In the genomic region with DNA sequence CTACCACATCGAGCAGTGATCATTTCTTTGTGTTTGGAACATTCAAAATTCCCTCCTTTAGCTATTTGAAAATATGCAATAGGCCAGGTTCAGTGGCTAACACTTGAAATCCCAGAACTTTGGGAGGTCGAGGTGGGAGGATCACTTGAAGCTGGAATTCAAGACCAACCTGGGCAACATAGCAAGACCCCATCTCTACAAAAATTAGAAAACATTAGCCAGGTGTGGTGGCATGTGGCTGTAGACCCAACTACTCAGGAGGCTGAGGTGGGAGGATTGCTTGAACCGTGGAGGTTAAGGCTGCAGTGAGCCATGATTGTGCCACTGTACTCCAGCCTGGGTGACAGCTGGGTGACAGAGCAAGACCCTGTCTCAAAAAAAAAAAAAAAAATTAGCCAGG, we compare ENCODE assay signal across 25 cellular contexts.
"Had no signal": no experiment of that assay in that cellular context is flagged by ENCODE, and none has a peak within 500 bp of the region (broad histone marks: within the 10 kb centered on the region; RNA-seq: fewer than 3 reads in every experiment).

No MANE protein-coding gene starts in this region.

- H3K27ac ChIP-seq: colonic mucosa, coronary artery, dorsolateral prefrontal cortex, epithelial cell of prostate, esophagus muscularis mucosa, esophagus squamous epithelium, foreskin keratinocyte, gastrocnemius medialis, gastroesophageal sphincter, heart left ventricle, heart right ventricle had no signal

- H3K4me1 ChIP-seq: colonic mucosa, esophagus muscularis mucosa, esophagus squamous epithelium, foreskin keratinocyte, gastrocnemius medialis, gastroesophageal sphincter had no signal

- H3K4me1 Mint-ChIP-seq: endodermal cell had no signal

- DNase-seq: colonic mucosa; cortex of kidney; dermis blood vessel endothelial cell; dorsolateral prefrontal cortex; effector CD4-positive, alpha-beta T cell; effector CD8-positive, alpha-beta T cell; effector memory CD4-positive, alpha-beta T cell; effector memory CD8-positive, alpha-beta T cell; endodermal cell; erythroblast; esophagus squamous epithelium; foreskin fibroblast; foreskin keratinocyte; foreskin melanocyte; gastrocnemius medialis; glutamatergic neuron; head of caudate nucleus; heart left ventricle; heart right ventricle had no signal

- H3K36me3 ChIP-seq: colonic mucosa, esophagus muscularis mucosa, esophagus squamous epithelium, gastrocnemius medialis, gastroesophageal sphincter, heart left ventricle, heart right ventricle had no signal

- H3K9me3 ChIP-seq: colonic mucosa, esophagus muscularis mucosa, esophagus squamous epithelium, gastrocnemius medialis, gastroesophageal sphincter, heart left ventricle, heart right ventricle had no signal

- H3K27ac Mint-ChIP-seq: dendritic cell treated with granulocyte-macrophage colony-stimulating factor and Interleukin-4, amounts not matched to agents 40 ng/mL and 50 ng/mL, for 4 days; effector memory CD8-positive, alpha-beta T cell; endodermal cell had no signal

- H3K9me3 Mint-ChIP-seq: dendritic cell treated with granulocyte-macrophage colony-stimulating factor and Interleukin-4, amounts not matched to agents 40 ng/mL and 50 ng/mL, for 4 days; effector memory CD8-positive, alpha-beta T cell; endodermal cell had no signal

- H3K4me3 Mint-ChIP-seq: dendritic cell treated with granulocyte-macrophage colony-stimulating factor and Interleukin-4, amounts not matched to agents 40 ng/mL and 50 ng/mL, for 4 days; effector memory CD8-positive, alpha-beta T cell; endodermal cell had no signal

- H3K4me3 ChIP-seq: colonic mucosa, coronary artery, dorsolateral prefrontal cortex, esophagus muscularis mucosa, esophagus squamous epithelium, gastrocnemius medialis, gastroesophageal sphincter, heart left ventricle, heart right ventricle had no signal

- ATAC-seq: effector memory CD8-positive, alpha-beta T cell; esophagus mucosa; foreskin keratinocyte; gastrocnemius medialis; gastroesophageal sphincter; heart left ventricle; heart right ventricle had no signal
